8 cellular contexts compared by ENCODE assay signal in the genomic region with DNA sequence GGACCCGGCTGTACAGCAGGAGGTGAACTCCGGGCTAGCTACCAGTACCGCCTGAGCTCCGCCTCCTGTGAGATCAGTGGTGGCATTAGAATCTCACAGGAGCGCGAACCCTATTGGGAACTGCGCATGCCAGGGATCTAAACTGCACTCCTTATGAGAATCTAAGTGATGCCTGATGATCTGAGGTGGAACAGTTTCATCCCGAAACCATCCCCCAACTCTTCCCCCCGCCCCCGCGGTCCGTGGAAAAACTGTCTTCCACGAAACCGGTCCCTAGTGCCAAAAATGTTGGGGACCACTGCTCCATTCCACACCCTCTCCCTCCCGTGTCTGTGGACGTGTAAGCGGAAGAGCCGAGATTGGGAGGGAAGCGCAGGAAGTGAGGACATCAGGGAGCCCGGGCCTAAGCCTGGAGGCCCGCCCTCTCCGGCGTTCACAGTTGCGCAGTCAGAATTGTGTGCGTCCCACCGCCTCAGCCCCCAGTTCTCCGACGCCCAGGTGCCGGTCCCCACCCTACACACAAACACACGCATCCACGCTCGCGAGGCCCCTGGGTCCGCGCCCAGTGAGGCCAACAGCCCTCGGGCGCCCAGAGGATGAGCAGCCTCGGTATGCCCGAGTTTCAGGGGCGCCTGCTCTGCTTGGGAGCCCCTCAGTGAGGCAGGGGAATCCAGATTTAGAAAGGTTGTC. TPM values are rescaled to one million over a fixed set of nuclear protein-coding genes. Genes with fewer than 3 reads are reported as not detected.
DNase-seq lines count a peak whose midpoint lies in the region; ATAC-seq, FAIRE-seq and TF ChIP-seq lines count a peak whose summit lies in the region.

No MANE protein-coding gene starts in this region.

- POLR2A ChIA-PET in MCF 10A (lab: Yijun Ruan, JAX): interaction anchor here (0.6 to 7.3 kb wide), 39 partner anchors 8 to 585 kb away, joined by 3 to 182 read pairs (median 4); partner anchors contain the start of genes APEX1, OSGEP, PARP2 and PIP4P1

- WGBS in small intestine, 3 donors: 0% methylated on average over 37 to 40 of the region's 40 CpGs

- H3K4me3 ChIP-seq in small intestine (ENCODE audit: low read depth in 1 of 2, low read length in 2 of 2): peak overlapping the region; percentile 56 to 84

- H3K36me3 ChIP-seq in small intestine (ENCODE audit: control insufficient read depth in 2 of 2, insufficient read depth in 2 of 2, low read length in 2 of 2): no peaks in the 10 kb centered on the region

- H3K9me3 Mint-ChIP-seq in MCF 10A (ENCODE audit: unreplicated experiment): no peaks in the 10 kb centered on the region

- no TSS peak for BruUV-seq in MCF 10A (replicated peaks; lab: Mats Ljungman, UMichigan)

- H3K4me1 ChIP-seq in small intestine (ENCODE audit: control insufficient read depth in 2 of 2, insufficient read depth in 1 of 2, low read depth in 1 of 2, low read length in 1 of 2): peaks cover 3 to 5% of the 10 kb centered on the region in 2 donors

- peak overlapping the region; percentile 98 to 100 for H3K27ac ChIP-seq in small intestine (ENCODE audit: low read depth in 1 of 2, low read length in 1 of 2)

- intact Hi-C loops in MCF 10A (cut with micrococcal nuclease): loop anchor here (1.0 to 5.0 kb wide), 5 partner anchors 69 to 420 kb away; partner anchors contain the start of genes APEX1, OSGEP, PARP2 and TMEM253

- H3K27ac Mint-ChIP-seq in MCF 10A (ENCODE audit: low read depth, unreplicated experiment): no peak overlapping the region

- H3K4me3 Mint-ChIP-seq in MCF 10A (ENCODE audit: unreplicated experiment): no peak overlapping the region

- peak; percentile 44 for ATAC-seq in GM18505 (IDR thresholded peaks at IDR 0.05; ENCODE audit: unreplicated experiment)
- ATAC-seq in HG02884 (IDR thresholded peaks at IDR 0.05; ENCODE audit: unreplicated experiment): peak; percentile 38

- FAIRE-seq in small intestine (lab: Jason Lieb, UNC): no peak

- no peaks in the 10 kb centered on the region for H3K27me3 ChIP-seq in small intestine (ENCODE audit: control insufficient read depth in 2 of 2, insufficient read depth in 2 of 2, low read length in 2 of 2)

- peaks cover 11% of the 10 kb centered on the region for H3K36me3 Mint-ChIP-seq in MCF 10A (ENCODE audit: insufficient read depth, unreplicated experiment)

- peak; percentile 90 for TF ChIP-seq POLR2A in GM18505 (IDR thresholded peaks at IDR 0.05; ENCODE audit: borderline replicate concordance, extremely low read depth, insufficient read depth, insufficient read length)

- no peak for TF ChIP-seq CTCF in MCF 10A (IDR thresholded peaks at IDR 0.05; ENCODE audit: unreplicated experiment)

- H3K4me1 Mint-ChIP-seq in MCF 10A (ENCODE audit: insufficient read depth, unreplicated experiment): peaks cover 27% of the 10 kb centered on the region

- DNase-seq in NCI-H1930 (lab: John Stamatoyannopoulos, UW) (peak; percentile 83 to 85), UCSD-AML1 (lab: John Stamatoyannopoulos, UW; ENCODE audit: unreplicated experiment) (peak; percentile 61), MCF 10A (ENCODE audit: unreplicated experiment) (peak; percentile 92), iPS-NIHi7 (ENCODE audit: extremely low spot score) (peak; percentile 66), small intestine (peak; percentile 89), NCI-H1048 (lab: John Stamatoyannopoulos, UW) (no peak)

- CTCF ChIA-PET in MCF 10A (lab: Yijun Ruan, JAX): interaction anchor here (0.7 to 10.2 kb wide), 20 partner anchors 8 to 735 kb away, joined by 3 to 89 read pairs (median 4); partner anchors contain the start of genes PARP2 and PIP4P1

- H3K9me3 ChIP-seq in small intestine (ENCODE audit: control insufficient read depth, low read depth): no peaks in the 10 kb centered on the region

- no peaks in the 10 kb centered on the region for H3K27me3 Mint-ChIP-seq in MCF 10A (ENCODE audit: insufficient read depth, unreplicated experiment)

RNA-seq across cellular contexts. Expression of gene RNASE4, which starts 1.8 kb away (rescaled TPM):
- total RNA-seq in MCF 10A (2022): 1.2 and 2.4 TPM in 2 replicates
- polyA plus RNA-seq in small intestine: 10 to 100 TPM in 2 of 3 donors, 1 to 10 TPM in 1; 8.1 to 44.2 (median 18.1) TPM

RNA-seq across cellular contexts. Expression of gene ANG, which starts 6.0 kb away (rescaled TPM):
- 1.7 and 3.6 TPM in 2 replicates for total RNA-seq in MCF 10A (2022)
- polyA plus RNA-seq in small intestine: 10 to 100 TPM; 13.4 to 24.9 (median 16.8) TPM

RNA-seq across cellular contexts. Expression of gene OR6S1, which starts 41.1 kb away (rescaled TPM):
- not detected in 2 replicates for total RNA-seq in MCF 10A (2022)
- polyA plus RNA-seq in small intestine: not detected
